15 cellular contexts compared by ENCODE assay signal in the genomic region with DNA sequence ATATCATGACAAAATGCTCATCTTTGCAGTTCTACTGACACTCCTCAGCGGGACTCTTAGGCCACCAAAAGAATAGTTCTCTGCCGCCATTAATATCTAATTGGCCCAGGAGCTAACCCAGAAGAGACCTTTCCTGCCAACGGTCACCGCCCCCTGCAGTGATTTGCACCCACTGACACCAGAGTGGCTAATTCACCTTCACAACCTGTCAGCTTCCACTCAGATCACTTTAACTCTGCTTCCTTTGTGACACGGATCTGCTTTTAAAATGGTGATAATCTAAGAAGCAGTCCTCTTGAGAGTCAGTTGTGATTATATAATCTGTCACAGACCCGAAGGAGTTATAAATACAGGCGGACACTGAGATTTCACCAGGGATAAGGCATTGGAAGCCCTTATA.
"Had no signal": no experiment of that assay in that cellular context is flagged by ENCODE, and none has a peak within 500 bp of the region (broad histone marks: within the 10 kb centered on the region; RNA-seq: fewer than 3 reads in every experiment).

No MANE protein-coding gene starts in this region.

- H3K4me3 ChIP-seq: MG63 had no signal

- H3K9me3 ChIP-seq: MG63 had no signal

- H3K36me3 ChIP-seq: MG63 had no signal

- DNase-seq: IMR-90, Karpas-422, KG1, MG63, NCI-H1092, NCI-H187, NCI-H2029 treated with DMSO at 0.1 percent for 48 hours, NCI-H345, NCI-H446 treated with DMSO at 0.1 percent for 48 hours, NCI-H526 treated with DMSO at 0.1 percent for 48 hours, SHP77, T-helper 1 cell had no signal

- ATAC-seq: HepG2, Panc1, SK-N-SH treated with all-trans-retinoic acid at 6 μM for 48 hours had no signal

- H3K27me3 ChIP-seq: MG63 had no signal
